Comparison of ENCODE assay signal across 9 cellular contexts in genomic region chr19:8209965-8210659, GRCh38. TPM values are rescaled to one million over a fixed set of nuclear protein-coding genes. Genes with fewer than 3 reads are reported as not detected.
DNase-seq lines count a peak whose midpoint lies in the region; ATAC-seq, FAIRE-seq and TF ChIP-seq lines count a peak whose summit lies in the region.
"Had no signal": no experiment of that assay in that cellular context is flagged by ENCODE, and none has a peak within 500 bp of the region (broad histone marks: within the 10 kb centered on the region; RNA-seq: fewer than 3 reads in every experiment).

No MANE protein-coding gene starts in this region.

- H3K79me1 ChIP-seq in mesendoderm (ENCODE audit: low read length): peaks cover 20% of the 10 kb centered on the region

- H3K9me3 ChIP-seq in Caco-2: no peaks in the 10 kb centered on the region
- no peaks in the 10 kb centered on the region for H3K9me3 ChIP-seq in vagina

- no peaks in the 10 kb centered on the region for H3K27me3 Mint-ChIP-seq in Caco-2 (ENCODE audit: insufficient read depth, unreplicated experiment)

- no peak for DNase-seq in Caco-2
- no peak for DNase-seq in brain microvascular endothelial cell
- DNase-seq in mesendoderm: no peak
- DNase-seq in vagina (ENCODE audit: extremely low spot score in 2 of 2): no peak
- no peak for DNase-seq in H54 (ENCODE audit: insufficient read length, low spot score)
- DNase-seq in middle frontal gyrus (ENCODE audit: extremely low spot score, low spot score): no peak
- no peak for DNase-seq in foreskin melanocyte

- H4K8ac ChIP-seq in mesendoderm (ENCODE audit: low read depth, low read length): no peak overlapping the region

- H3K4me2 ChIP-seq in mesendoderm (ENCODE audit: low read length): peak overlapping the region; percentile 63

- no peaks in the 10 kb centered on the region for H3K36me3 ChIP-seq in Caco-2 (ENCODE audit: control insufficient read depth, insufficient read depth, low read length)
- no peaks in the 10 kb centered on the region for H3K36me3 ChIP-seq in brain microvascular endothelial cell (replicated peaks)
- H3K36me3 ChIP-seq in mesendoderm (ENCODE audit: control insufficient read depth, insufficient read depth, low read length): peaks cover 3% of the 10 kb centered on the region
- peaks cover 0 to 7% of the 10 kb centered on the region in 2 donors for H3K36me3 ChIP-seq in vagina

- peak overlapping the region; percentile 74 for H2AK5ac ChIP-seq in mesendoderm (ENCODE audit: low read length)

- H3K4me1 Mint-ChIP-seq in Caco-2 (ENCODE audit: low read depth, unreplicated experiment): peaks cover 35% of the 10 kb centered on the region

- POLR2A ChIA-PET in Caco-2 (lab: Charles Lee): interaction anchor here (0.6 to 1.3 kb wide), 2 partner anchors 267 to 290 kb away, joined by 4 to 12 read pairs; partner anchors contain the start of genes SNAPC2 and TIMM44

- H2BK120ac ChIP-seq in mesendoderm (ENCODE audit: low read depth, low read length): no peak overlapping the region

- in situ Hi-C loops in brain microvascular endothelial cell (cut with HindIII; ENCODE audit: low pct_ligation_motif_present, low sequenced_read_pairs): no loop called here

- peak overlapping the region; percentile 98 for H3K56ac ChIP-seq in mesendoderm (ENCODE audit: low read length)

- CTCF ChIA-PET in Caco-2 (lab: Charles Lee): interaction anchor here (0.6 to 1.2 kb wide), 2 partner anchors 28 to 52 kb away, joined by 3 to 4 read pairs; no protein-coding TSS in a partner anchor

- no peak overlapping the region for H3K23ac ChIP-seq in mesendoderm (ENCODE audit: low read length)

- peak overlapping the region; percentile 86 for H3K27ac Mint-ChIP-seq in Caco-2 (ENCODE audit: unreplicated experiment)

- H3K79me2 ChIP-seq in mesendoderm (ENCODE audit: control insufficient read depth, insufficient read depth, low read length): peaks cover 45% of the 10 kb centered on the region

- H3K27ac ChIP-seq in brain microvascular endothelial cell: no peak overlapping the region
- H3K27ac ChIP-seq in mesendoderm (ENCODE audit: low read depth, low read length): peak overlapping the region; percentile 76
- peak overlapping the region; percentile 91 for H3K27ac ChIP-seq in vagina

- ATAC-seq in HG03139 (IDR thresholded peaks at IDR 0.05; ENCODE audit: unreplicated experiment): peak; percentile 2

- peak overlapping the region; percentile 45 for H2BK5ac ChIP-seq in mesendoderm (ENCODE audit: low read length)

- H3K4ac ChIP-seq in mesendoderm (ENCODE audit: low read depth, low read length): peak overlapping the region; percentile 44

- H3K4me1 ChIP-seq in Caco-2 (peaks cover 34% of the 10 kb centered on the region), mesendoderm (ENCODE audit: control insufficient read depth, low read depth, low read length) (peaks cover 4% of the 10 kb centered on the region), vagina (peaks cover 41% of the 10 kb centered on the region)

- intact Hi-C loops in Caco-2 (cut with micrococcal nuclease; ENCODE audit: unreplicated experiment): loop anchor here (5.0 kb wide), 2 partner anchors 37 to 53 kb away; no protein-coding TSS in a partner anchor
- intact Hi-C loops in vagina (cut with DNase I): no loop called here

- FAIRE-seq in H54 (lab: Jason Lieb, UNC): no peak
- FAIRE-seq: islet of Langerhans had no signal

- no peaks in the 10 kb centered on the region for H3K9me3 Mint-ChIP-seq in Caco-2 (ENCODE audit: unreplicated experiment)

- TF ChIP-seq POLR2A in vagina (IDR thresholded peaks at IDR 0.05) (no peak), H54 (IDR thresholded peaks at IDR 0.05; ENCODE audit: low read depth, low read length) (no peak)

- H4K5ac ChIP-seq in mesendoderm (ENCODE audit: low read length): no peak overlapping the region

- no CpG with 5 or more reads among the region's 23 CpGs for WGBS in mesendoderm (ENCODE audit: extremely low coverage, insufficient coverage, low lambda C conversion rate)

- H3K4me3 ChIP-seq in Caco-2 (ENCODE audit: low read depth, low read length) (peak overlapping the region; percentile 89), brain microvascular endothelial cell (ENCODE audit: low read depth, low read length) (peak overlapping the region; percentile 38), mesendoderm (ENCODE audit: low read length) (peak overlapping the region; percentile 85), vagina (peak overlapping the region; percentile 85 to 94)

- H3K36me3 Mint-ChIP-seq in Caco-2 (ENCODE audit: insufficient read depth, unreplicated experiment): peaks cover 26% of the 10 kb centered on the region

- H3K27me3 ChIP-seq in Caco-2 (replicated peaks; ENCODE audit: control insufficient read depth, insufficient read depth, low read length): no peaks in the 10 kb centered on the region
- H3K27me3 ChIP-seq in brain microvascular endothelial cell (replicated peaks): peaks cover 17% of the 10 kb centered on the region
- H3K27me3 ChIP-seq in mesendoderm (ENCODE audit: insufficient read depth, low read length, poor library complexity): no peaks in the 10 kb centered on the region
- H3K27me3 ChIP-seq in vagina: no peaks in the 10 kb centered on the region

- peak overlapping the region; percentile 62 for H3K18ac ChIP-seq in mesendoderm (ENCODE audit: low read length)

- no peak for TF ChIP-seq CTCF in Caco-2 (IDR thresholded peaks at IDR 0.05; ENCODE audit: insufficient read depth in 1 of 2, low read depth in 1 of 2, low read length in 1 of 2, severe bottlenecking in 1 of 2, unreplicated experiment in 1 of 2)
- TF ChIP-seq CTCF in brain microvascular endothelial cell (IDR thresholded peaks at IDR 0.05; ENCODE audit: low read depth, low read length, missing control alignments): no peak
- TF ChIP-seq CTCF in vagina (IDR thresholded peaks at IDR 0.05): no peak

- no peak overlapping the region for H2BK15ac ChIP-seq in mesendoderm (replicated peaks; ENCODE audit: low read depth)

- H3K4me3 Mint-ChIP-seq in Caco-2 (ENCODE audit: unreplicated experiment): peak overlapping the region; percentile 93

- peak overlapping the region; percentile 98 for H3K9ac ChIP-seq in mesendoderm (ENCODE audit: low read length)

- TSS peak; percentile 45 for BruUV-seq in Caco-2 (replicated peaks; lab: Mats Ljungman, UMichigan)

RNA-seq across cellular contexts. Expression of gene CERS4, which starts 0.9 kb away (rescaled TPM):
- total RNA-seq in Caco-2 (2022) (56.8 and 66.9 TPM in 2 replicates), vagina (81.5 TPM)
- polyA plus RNA-seq in mesendoderm (2013, experiment 1 of 2): 47.9 TPM
- 48.6 TPM for polyA plus RNA-seq in mesendoderm (2013, experiment 2 of 2)

Comparison
In these comparisons a context has a peak if more than half of its experiments do, and no peak if none do; other contexts are left out.
1. H3K4me3 ChIP-seq: peak in every context shown above with its lines; median percentile 90 in vagina; 89 in Caco-2; 85 in mesendoderm; 38 in brain microvascular endothelial cell.